In genomic region chr16:4416200-4417032, GRCh38 we compare ENCODE assay signal across 8 cellular contexts. TPM values are rescaled to one million over a fixed set of nuclear protein-coding genes. Genes with fewer than 3 reads are reported as not detected.
DNase-seq lines count a peak whose midpoint lies in the region; ATAC-seq, FAIRE-seq and TF ChIP-seq lines count a peak whose summit lies in the region.

Gene CORO7 (minus strand): TSS chr16:4416596. CDS start chr16:4416518, 78 bp downstream.

- H2AFZ ChIP-seq in astrocyte (ENCODE audit: low read depth, low read length) = peak within 1 kb of the TSS; percentile 79

- no peaks in the 10 kb centered on the region for H3K9me3 ChIP-seq in astrocyte (ENCODE audit: insufficient read depth, low read depth, low read length)
- H3K9me3 ChIP-seq in aorta (ENCODE audit: control insufficient read depth, low read length) = no peaks in the 10 kb centered on the region

- H3K27me3 ChIP-seq in astrocyte (ENCODE audit: insufficient read depth, low read length) (no peaks in the 10 kb centered on the region), aorta (ENCODE audit: control insufficient read depth in 1 of 2, insufficient read depth in 2 of 2, low read length in 1 of 2) (no peaks in the 10 kb centered on the region)

- H3K36me3 ChIP-seq in astrocyte (ENCODE audit: insufficient read depth, low read length) (no peaks in the 10 kb centered on the region), aorta (ENCODE audit: control insufficient read depth in 1 of 2, insufficient read depth in 2 of 2, low read length in 1 of 2) (peaks cover 0 to 1% of the 10 kb centered on the region in 2 donors)

- H3K4me1 ChIP-seq in astrocyte (ENCODE audit: insufficient read depth, low read length) (peaks cover 10% of the 10 kb centered on the region), aorta (ENCODE audit: control insufficient read depth in 1 of 2, insufficient read depth in 2 of 2, low read length in 2 of 2) (no peaks in the 10 kb centered on the region)

- peak; percentile 58 for DNase-seq in NCI-H2029 treated with DMSO at 0.1 percent for 48 hours (lab: John Stamatoyannopoulos, UW)
- DNase-seq in T-helper 9 cell = peak; percentile 99
- peak; percentile 64 for DNase-seq in astrocyte (ENCODE audit: low read depth)
- peak; percentile 93 for DNase-seq in hepatic stellate cell (ENCODE audit: low spot score)
- peak; percentile 93 for DNase-seq in retina
- DNase-seq in aorta = peak; percentile 98 to 99

- WGBS in aorta, 2 donors = 0 to 1% methylated on average over 53 to 92 of the region's 92 CpGs

- H3K4me2 ChIP-seq in astrocyte (ENCODE audit: low read length) = peak within 1 kb of the TSS; percentile 89

- FAIRE-seq in astrocyte (lab: Jason Lieb, UNC) = no peak

- H3K9ac ChIP-seq in astrocyte (ENCODE audit: low read length) = peak within 1 kb of the TSS; percentile 81

- no peaks in the 10 kb centered on the region for H3K9me3 Mint-ChIP-seq in astrocyte (ENCODE audit: unreplicated experiment)

- peak within 1 kb of the TSS; percentile 68 for H3K4me3 ChIP-seq in astrocyte (ENCODE audit: insufficient read depth, low read depth, low read length)
- peak within 1 kb of the TSS; percentile 69 to 76 for H3K4me3 ChIP-seq in aorta (ENCODE audit: low read length in 2 of 2)

- TF ChIP-seq CTCF in astrocyte (IDR thresholded peaks at IDR 0.05; ENCODE audit: insufficient read depth, low read depth, low read length) = no peak

- H3K79me2 ChIP-seq in astrocyte (ENCODE audit: insufficient read depth, low read length) = peaks cover 29% of the 10 kb centered on the region

- H4K20me1 ChIP-seq in astrocyte (ENCODE audit: insufficient read depth, low read length) = peaks cover 37% of the 10 kb centered on the region

- peaks cover 5% of the 10 kb centered on the region for H3K27me3 Mint-ChIP-seq in astrocyte (ENCODE audit: low read depth, unreplicated experiment)

- ATAC-seq in GM18511 (IDR thresholded peaks at IDR 0.05; ENCODE audit: unreplicated experiment) (peak; percentile 69), HG02973 (IDR thresholded peaks at IDR 0.05; ENCODE audit: unreplicated experiment) (peak; percentile 51), aorta (ENCODE audit: low FRiP score) (peak; percentile 95)

- peak within 1 kb of the TSS; percentile 90 for H3K4me3 Mint-ChIP-seq in astrocyte (ENCODE audit: unreplicated experiment)

- H3K4me1 Mint-ChIP-seq in astrocyte (ENCODE audit: low read depth, unreplicated experiment) = peaks cover 4% of the 10 kb centered on the region

- H3K36me3 Mint-ChIP-seq in astrocyte (ENCODE audit: low read depth, unreplicated experiment) = peaks cover 3% of the 10 kb centered on the region

- H3K27ac ChIP-seq in astrocyte (ENCODE audit: low read depth, low read length) (no peak within 1 kb of the TSS), aorta (ENCODE audit: low read depth in 1 of 2, low read length in 2 of 2) (no peak within 1 kb of the TSS)

- peak within 1 kb of the TSS; percentile 67 for H3K27ac Mint-ChIP-seq in astrocyte (ENCODE audit: unreplicated experiment)

- intact Hi-C loops in aorta (cut with DNase I) = no loop called here

RNA-seq across cellular contexts. Expression of gene CORO7, which starts in this region (rescaled TPM):
- total RNA-seq in astrocyte (25.0 and 26.4 TPM in 2 replicates), aorta (10 to 100 TPM; 42.6 to 60.1 TPM)
- 10 to 100 TPM; 15.3 to 38.8 TPM for polyA plus RNA-seq in aorta
